Comparison of ENCODE assay signal across 8 cellular contexts in genomic region chr10:22316286-22317120, GRCh38. TPM values are rescaled to one million over a fixed set of nuclear protein-coding genes. Genes with fewer than 3 reads are reported as not detected.
DNase-seq lines count a peak whose midpoint lies in the region; ATAC-seq and TF ChIP-seq lines count a peak whose summit lies in the region.

COMMD3 (plus strand) TSS chr10:22316388; CDS start chr10:22316418, 30 bp downstream.

- H3K27ac ChIP-seq in duodenal mucosa (ENCODE audit: low read depth, low read length) = peak within 1 kb of the TSS; percentile 91
- H3K27ac ChIP-seq in right lobe of liver = peak within 1 kb of the TSS; percentile 82 to 86 (median 86)

- CTCF ChIA-PET in BJ (lab: Yijun Ruan, JAX) = interaction anchor here (0.6 to 1.4 kb wide), 6 partner anchors 19 to 821 kb away, joined by 3 to 6 read pairs (median 3); partner anchors contain the start of gene SKIDA1

- no peaks in the 10 kb centered on the region for H3K27me3 ChIP-seq in BJ (ENCODE audit: control insufficient read depth, insufficient read depth, low read length)
- H3K27me3 ChIP-seq in duodenal mucosa (ENCODE audit: control insufficient read depth in 1 of 2, insufficient read depth in 2 of 2, low read length in 2 of 2) = no peaks in the 10 kb centered on the region
- H3K27me3 ChIP-seq in right lobe of liver = no peaks in the 10 kb centered on the region

- peak; percentile 97 for TF ChIP-seq POLR2A in GM18951 (IDR thresholded peaks at IDR 0.05; ENCODE audit: extremely low read depth, insufficient read depth, insufficient read length)
- peak; percentile 84 for TF ChIP-seq POLR2A in right lobe of liver (IDR thresholded peaks at IDR 0.05)

- DNase-seq in BJ (ENCODE audit: low read depth) = no peak
- peak; percentile 90 for DNase-seq in NCI-H69 (lab: John Stamatoyannopoulos, UW)
- peak; percentile 49 to 73 for DNase-seq in activated CD4-positive, alpha-beta T cell treated with anti-CD3 and anti-CD28 coated beads, Interleukin-2, amount 50 U/mL, for 24 hours (ENCODE audit: low read depth in 1 of 2, low spot score in 1 of 2)
- DNase-seq in right lobe of liver = peak; percentile 90 to 92 (median 91)
- DNase-seq in stimulated activated CD4-positive, alpha-beta T cell treated with anti-CD3 and anti-CD28 coated beads, TNF-alpha, amount 100 ng/mL, for 1 hour (ENCODE audit: low read depth in 3 of 3, low spot score in 1 of 3) = peak in 2 of 3 donors; percentile 60 to 67

- H3K36me3 ChIP-seq in BJ (ENCODE audit: control insufficient read depth, insufficient read depth, low read length) = no peaks in the 10 kb centered on the region
- H3K36me3 ChIP-seq in duodenal mucosa (ENCODE audit: control insufficient read depth in 1 of 2, insufficient read depth in 2 of 2, low read length in 2 of 2) = no peaks in the 10 kb centered on the region
- H3K36me3 ChIP-seq in right lobe of liver = no peaks in the 10 kb centered on the region

- H3K4me1 ChIP-seq in duodenal mucosa (ENCODE audit: control insufficient read depth in 1 of 2, insufficient read depth in 2 of 2, low read length in 2 of 2) = peaks cover 22 to 26% of the 10 kb centered on the region in 2 donors
- peaks cover 0 to 17% (median 7%) of the 10 kb centered on the region in 4 donors for H3K4me1 ChIP-seq in right lobe of liver

- POLR2A ChIA-PET in BJ (lab: Charles Lee) = no interaction called here

- no peak for TF ChIP-seq CTCF in BJ (IDR thresholded peaks at IDR 0.05; ENCODE audit: insufficient read depth, low read depth, low read length)
- TF ChIP-seq CTCF in right lobe of liver (IDR thresholded peaks at IDR 0.05) = no peak

- in situ Hi-C loops in GM18951 (cut with MboI; ENCODE audit: low sequenced_read_pairs, unreplicated experiment) = no loop called here

- H3K9me3 ChIP-seq in duodenal mucosa (ENCODE audit: control insufficient read depth in 1 of 2, low read length in 2 of 2) (no peaks in the 10 kb centered on the region), right lobe of liver (no peaks in the 10 kb centered on the region)

- WGBS in right lobe of liver (ENCODE audit: insufficient coverage, low coverage, low lambda C conversion rate, missing lambda C conversion rate) = 0% methylated on average over 15 of the region's 64 CpGs

- intact Hi-C loops in right lobe of liver (cut with DNase I) = no loop called here

- H3K4me3 ChIP-seq in BJ (ENCODE audit: low read depth, low read length) = peak within 1 kb of the TSS; percentile 71
- peak within 1 kb of the TSS; percentile 91 to 94 for H3K4me3 ChIP-seq in duodenal mucosa (ENCODE audit: low read depth in 1 of 2, low read length in 2 of 2)
- H3K4me3 ChIP-seq in right lobe of liver = peak within 1 kb of the TSS; percentile 68 to 86 (median 74)

- ATAC-seq in HG03139 (IDR thresholded peaks at IDR 0.05; ENCODE audit: unreplicated experiment) (peak; percentile 44), right lobe of liver (peak; percentile 84 to 87 (median 85))

- peak within 1 kb of the TSS; percentile 86 to 95 for H3K9ac ChIP-seq in duodenal mucosa (ENCODE audit: low read depth in 1 of 2, low read length in 2 of 2)

RNA-seq across cellular contexts. Expression of gene COMMD3, which starts in this region (rescaled TPM):
- polyA plus RNA-seq in BJ (2011; rRNA removed) = 20.9 and 45.9 TPM in 2 replicates
- 3.0 and 3.2 TPM in 2 replicates for polyA minus RNA-seq in BJ (2011; rRNA and poly(A)+ RNA removed)
- 10 to 100 TPM; 23.2 to 39.0 (median 32.0) TPM for total RNA-seq in right lobe of liver
